ENCODE assay signal across 23 cellular contexts in the genomic region with DNA sequence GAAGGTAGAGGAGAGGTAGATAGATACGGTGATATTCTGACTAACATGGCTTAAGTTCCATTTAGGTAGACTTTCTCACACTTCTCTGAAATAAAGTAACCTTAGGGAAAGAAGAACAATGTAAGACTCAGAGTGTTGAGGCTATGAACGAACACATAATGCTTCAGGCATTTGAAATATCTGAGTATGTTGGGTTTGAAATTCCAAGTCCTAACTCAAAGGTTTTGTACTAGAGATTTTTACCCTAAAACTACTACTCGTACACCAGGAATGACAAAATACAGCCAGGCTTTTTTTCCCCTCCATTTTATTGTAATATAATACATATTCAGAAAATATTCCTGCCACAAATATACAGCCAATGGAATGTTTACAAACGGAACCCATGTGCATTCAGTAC.
DNase-seq lines count a peak whose midpoint lies in the region; ATAC-seq, FAIRE-seq and TF ChIP-seq lines count a peak whose summit lies in the region.
"Had no signal": no experiment of that assay in that cellular context is flagged by ENCODE, and none has a peak within 500 bp of the region (broad histone marks: within the 10 kb centered on the region; RNA-seq: fewer than 3 reads in every experiment).

No MANE protein-coding gene starts in this region.

- no peaks in the 10 kb centered on the region for H3K9me3 Mint-ChIP-seq in activated CD4-positive, alpha-beta T cell treated with anti-CD3 and anti-CD28 coated beads, Interleukin-2, amount 10 ng/mL, durations not matched to agents 24 days and 14 days
- H3K9me3 Mint-ChIP-seq: activated B cell treated with CpG ODN at 0.5 μM for 24 hours; activated naive CD4-positive, alpha-beta T cell treated with anti-CD3 and anti-CD28 coated beads, Interleukin-2, amount 10 ng/mL, durations not matched to agents 7 days and 5 days; central memory CD8-positive, alpha-beta T cell; nephron progenitor cell; type B pancreatic cell had no signal

- in situ Hi-C loops in astrocyte of the cerebellum (cut with HindIII; ENCODE audit: low sequenced_read_pairs) = no loop called here

- H3K27ac Mint-ChIP-seq in activated CD4-positive, alpha-beta T cell treated with anti-CD3 and anti-CD28 coated beads, Interleukin-2, amount 10 ng/mL, durations not matched to agents 24 days and 14 days = no peak overlapping the region
- H3K27ac Mint-ChIP-seq: activated B cell treated with CpG ODN at 0.5 μM for 24 hours; activated naive CD4-positive, alpha-beta T cell treated with anti-CD3 and anti-CD28 coated beads, Interleukin-2, amount 10 ng/mL, durations not matched to agents 7 days and 5 days; nephron progenitor cell; type B pancreatic cell had no signal

- intact Hi-C loops in activated CD4-positive, alpha-beta T cell treated with anti-CD3 and anti-CD28 coated beads, Interleukin-2, amount 10 ng/mL, durations not matched to agents 24 days and 14 days (cut with micrococcal nuclease) = no loop called here

- H3K27me3 Mint-ChIP-seq in activated CD4-positive, alpha-beta T cell treated with anti-CD3 and anti-CD28 coated beads, Interleukin-2, amount 10 ng/mL, durations not matched to agents 24 days and 14 days = peaks cover 13% of the 10 kb centered on the region
- H3K27me3 Mint-ChIP-seq: type B pancreatic cell had no signal

- FAIRE-seq in H54 (lab: Jason Lieb, UNC) = no peak
- FAIRE-seq: A204.1, endothelial cell of umbilical vein, K562 had no signal

- H3K4me3 Mint-ChIP-seq in activated CD4-positive, alpha-beta T cell treated with anti-CD3 and anti-CD28 coated beads, Interleukin-2, amount 10 ng/mL, durations not matched to agents 24 days and 14 days = no peak overlapping the region
- H3K4me3 Mint-ChIP-seq: activated B cell treated with CpG ODN at 0.5 μM for 24 hours; activated naive CD4-positive, alpha-beta T cell treated with anti-CD3 and anti-CD28 coated beads, Interleukin-2, amount 10 ng/mL, durations not matched to agents 7 days and 5 days; central memory CD8-positive, alpha-beta T cell; nephron progenitor cell; type B pancreatic cell had no signal

- ATAC-seq in HG02610 (IDR thresholded peaks at IDR 0.05; ENCODE audit: unreplicated experiment) = no peak
- ATAC-seq: K562, right cardiac atrium had no signal

- H3K36me3 Mint-ChIP-seq in activated CD4-positive, alpha-beta T cell treated with anti-CD3 and anti-CD28 coated beads, Interleukin-2, amount 10 ng/mL, durations not matched to agents 24 days and 14 days (ENCODE audit: low read depth) = no peaks in the 10 kb centered on the region
- H3K36me3 Mint-ChIP-seq: activated naive CD4-positive, alpha-beta T cell treated with anti-CD3 and anti-CD28 coated beads, Interleukin-2, amount 10 ng/mL, durations not matched to agents 7 days and 5 days; type B pancreatic cell had no signal

- no peak overlapping the region for H3K4me3 ChIP-seq in astrocyte of the cerebellum (ENCODE audit: low read depth, low read length)
- H3K4me3 ChIP-seq: K562 had no signal

- DNase-seq in 8988T (peak; percentile 25), H54 (ENCODE audit: insufficient read length, low spot score) (peak; percentile 5), astrocyte of the cerebellum (ENCODE audit: low read depth) (peak; percentile 23), hepatic stellate cell (ENCODE audit: low spot score) (peak; percentile 14), LoVo (ENCODE audit: low spot score) (no peak)
- no peak for DNase-seq in activated CD4-positive, alpha-beta T cell treated with anti-CD3 and anti-CD28 coated beads, Interleukin-2, amount 10 ng/mL, durations not matched to agents 24 days and 14 days
- DNase-seq in stimulated activated CD8-positive, alpha-beta memory T cell treated with anti-CD3 and anti-CD28 coated beads, Interleukin-4, amount 100 ng/mL, for 48 hours = no peak
- DNase-seq: activated B cell treated with CpG ODN at 0.5 μM for 24 hours; activated naive CD4-positive, alpha-beta T cell treated with anti-CD3 and anti-CD28 coated beads, Interleukin-2, amount 10 ng/mL, durations not matched to agents 7 days and 5 days; Calu3; GOT3; NCI-H1694; NCI-H524 treated with DMSO at 0.1 percent for 48 hours; nephron progenitor cell; right cardiac atrium; stimulated activated CD4-positive, alpha-beta T cell treated with anti-CD3 and anti-CD28 coated beads, Interleukin-2, amount 100 ng/mL, for 48 hours; T-helper 1 cell had no signal

- TF ChIP-seq POLR2A in H54 (IDR thresholded peaks at IDR 0.05; ENCODE audit: low read depth, low read length) = no peak

- no peak for TF ChIP-seq CTCF in astrocyte of the cerebellum (IDR thresholded peaks at IDR 0.05; ENCODE audit: low read depth, low read length, missing control alignments)

- no peaks in the 10 kb centered on the region for H3K4me1 Mint-ChIP-seq in activated CD4-positive, alpha-beta T cell treated with anti-CD3 and anti-CD28 coated beads, Interleukin-2, amount 10 ng/mL, durations not matched to agents 24 days and 14 days
- H3K4me1 Mint-ChIP-seq: activated B cell treated with CpG ODN at 0.5 μM for 24 hours; activated naive CD4-positive, alpha-beta T cell treated with anti-CD3 and anti-CD28 coated beads, Interleukin-2, amount 10 ng/mL, durations not matched to agents 7 days and 5 days; central memory CD8-positive, alpha-beta T cell; nephron progenitor cell had no signal

Comparison
In these comparisons a context has a peak if more than half of its experiments do, and no peak if none do; other contexts are left out.
1. DNase-seq: peak in 8988T (single experiment), H54 (single experiment), astrocyte of the cerebellum (single experiment) and hepatic stellate cell (single experiment); none in LoVo (single experiment), activated CD4-positive, alpha-beta T cell treated with anti-CD3 and anti-CD28 coated beads, Interleukin-2, amount 10 ng/mL, durations not matched to agents 24 days and 14 days (single experiment) and stimulated activated CD8-positive, alpha-beta memory T cell treated with anti-CD3 and anti-CD28 coated beads, Interleukin-4, amount 100 ng/mL, for 48 hours (single experiment).